1 cellular context compared by ENCODE assay signal in genomic region chr9:71285191-71285656, GRCh38.
A peak's percentile ranks its signal among the peaks of the same experiment; 100 is the strongest.
TF ChIP-seq lines count a peak whose summit lies in the region.

No MANE protein-coding gene starts in this region.

TF ChIP-seq in GM12878, 131 proteins besides CTCF, POLR2A, EP300 and RAD21 (continued from another document):
- TF ChIP-seq CEBPZ (IDR thresholded peaks at IDR 0.05; ENCODE audit: low read depth, low read length) (no peak), NRF1 (conservative IDR thresholded peaks at IDR 0.05; ENCODE audit: low read depth, low read length) (no peak), BHLHE40 (IDR thresholded peaks at IDR 0.05; ENCODE audit: borderline replicate concordance in 1 of 2, low read depth in 2 of 2, low read length in 1 of 2) (0 out of 4 replicates have a peak, but pooled peaks of 1 of the 2 experiments have one; percentile 18), STAT3 (IDR thresholded peaks at IDR 0.05; ENCODE audit: low read depth, low read length) (0 out of 2 replicates have a peak, but pooled peaks have one; percentile 51)
